ENCODE assay signal across 1 cellular context in the genomic region with DNA sequence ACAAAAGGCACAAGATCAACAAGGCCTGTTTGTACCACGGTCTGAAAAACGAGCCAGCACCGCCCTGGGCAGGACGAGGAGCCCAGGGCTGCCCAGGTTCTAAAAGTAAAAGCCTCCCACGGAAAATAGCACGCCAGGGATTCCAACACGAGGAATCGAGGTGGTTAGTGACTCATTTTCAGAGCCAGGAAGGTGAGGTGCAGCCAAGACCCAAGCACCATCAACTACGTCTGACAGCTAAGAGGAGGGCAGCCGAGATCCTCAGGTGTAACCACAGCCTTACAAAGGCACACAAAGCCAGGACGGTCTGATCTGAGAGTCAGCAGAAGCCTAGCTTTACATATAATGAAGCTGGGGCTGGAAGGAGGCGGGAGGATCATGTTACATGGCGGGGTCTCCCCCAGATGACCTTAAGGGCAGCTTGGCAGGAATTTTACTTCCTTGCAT.
TF ChIP-seq lines count a peak whose summit lies in the region.

No MANE protein-coding gene starts in this region.

TF ChIP-seq in WTC11, 78 proteins besides CTCF, POLR2A, EP300 and RAD21 (continued from another document):
- TF ChIP-seq, protein P1, sequence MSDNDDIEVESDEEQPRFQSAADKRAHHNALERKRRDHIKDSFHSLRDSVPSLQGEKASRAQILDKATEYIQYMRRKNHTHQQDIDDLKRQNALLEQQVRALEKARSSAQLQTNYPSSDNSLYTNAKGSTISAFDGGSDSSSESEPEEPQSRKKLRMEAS (CRISPR knock-in tag; IDR thresholded peaks at IDR 0.05), result no peak
- TF ChIP-seq, protein P2, sequence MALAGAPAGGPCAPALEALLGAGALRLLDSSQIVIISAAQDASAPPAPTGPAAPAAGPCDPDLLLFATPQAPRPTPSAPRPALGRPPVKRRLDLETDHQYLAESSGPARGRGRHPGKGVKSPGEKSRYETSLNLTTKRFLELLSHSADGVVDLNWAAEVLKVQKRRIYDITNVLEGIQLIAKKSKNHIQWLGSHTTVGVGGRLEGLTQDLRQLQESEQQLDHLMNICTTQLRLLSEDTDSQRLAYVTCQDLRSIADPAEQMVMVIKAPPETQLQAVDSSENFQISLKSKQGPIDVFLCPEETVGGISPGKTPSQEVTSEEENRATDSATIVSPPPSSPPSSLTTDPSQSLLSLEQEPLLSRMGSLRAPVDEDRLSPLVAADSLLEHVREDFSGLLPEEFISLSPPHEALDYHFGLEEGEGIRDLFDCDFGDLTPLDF (CRISPR knock-in tag; IDR thresholded peaks at IDR 0.05), result no peak
- TF ChIP-seq JUN (CRISPR knock-in tag; IDR thresholded peaks at IDR 0.05) (no peak), SMAD4 (CRISPR knock-in tag; IDR thresholded peaks at IDR 0.05) (no peak)
- TF ChIP-seq, protein P3, sequence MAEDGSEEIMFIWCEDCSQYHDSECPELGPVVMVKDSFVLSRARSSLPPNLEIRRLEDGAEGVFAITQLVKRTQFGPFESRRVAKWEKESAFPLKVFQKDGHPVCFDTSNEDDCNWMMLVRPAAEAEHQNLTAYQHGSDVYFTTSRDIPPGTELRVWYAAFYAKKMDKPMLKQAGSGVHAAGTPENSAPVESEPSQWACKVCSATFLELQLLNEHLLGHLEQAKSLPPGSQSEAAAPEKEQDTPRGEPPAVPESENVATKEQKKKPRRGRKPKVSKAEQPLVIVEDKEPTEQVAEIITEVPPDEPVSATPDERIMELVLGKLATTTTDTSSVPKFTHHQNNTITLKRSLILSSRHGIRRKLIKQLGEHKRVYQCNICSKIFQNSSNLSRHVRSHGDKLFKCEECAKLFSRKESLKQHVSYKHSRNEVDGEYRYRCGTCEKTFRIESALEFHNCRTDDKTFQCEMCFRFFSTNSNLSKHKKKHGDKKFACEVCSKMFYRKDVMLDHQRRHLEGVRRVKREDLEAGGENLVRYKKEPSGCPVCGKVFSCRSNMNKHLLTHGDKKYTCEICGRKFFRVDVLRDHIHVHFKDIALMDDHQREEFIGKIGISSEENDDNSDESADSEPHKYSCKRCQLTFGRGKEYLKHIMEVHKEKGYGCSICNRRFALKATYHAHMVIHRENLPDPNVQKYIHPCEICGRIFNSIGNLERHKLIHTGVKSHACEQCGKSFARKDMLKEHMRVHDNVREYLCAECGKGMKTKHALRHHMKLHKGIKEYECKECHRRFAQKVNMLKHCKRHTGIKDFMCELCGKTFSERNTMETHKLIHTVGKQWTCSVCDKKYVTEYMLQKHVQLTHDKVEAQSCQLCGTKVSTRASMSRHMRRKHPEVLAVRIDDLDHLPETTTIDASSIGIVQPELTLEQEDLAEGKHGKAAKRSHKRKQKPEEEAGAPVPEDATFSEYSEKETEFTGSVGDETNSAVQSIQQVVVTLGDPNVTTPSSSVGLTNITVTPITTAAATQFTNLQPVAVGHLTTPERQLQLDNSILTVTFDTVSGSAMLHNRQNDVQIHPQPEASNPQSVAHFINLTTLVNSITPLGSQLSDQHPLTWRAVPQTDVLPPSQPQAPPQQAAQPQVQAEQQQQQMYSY (CRISPR knock-in tag; IDR thresholded peaks at IDR 0.05), result no peak
- TF ChIP-seq, protein P4, sequence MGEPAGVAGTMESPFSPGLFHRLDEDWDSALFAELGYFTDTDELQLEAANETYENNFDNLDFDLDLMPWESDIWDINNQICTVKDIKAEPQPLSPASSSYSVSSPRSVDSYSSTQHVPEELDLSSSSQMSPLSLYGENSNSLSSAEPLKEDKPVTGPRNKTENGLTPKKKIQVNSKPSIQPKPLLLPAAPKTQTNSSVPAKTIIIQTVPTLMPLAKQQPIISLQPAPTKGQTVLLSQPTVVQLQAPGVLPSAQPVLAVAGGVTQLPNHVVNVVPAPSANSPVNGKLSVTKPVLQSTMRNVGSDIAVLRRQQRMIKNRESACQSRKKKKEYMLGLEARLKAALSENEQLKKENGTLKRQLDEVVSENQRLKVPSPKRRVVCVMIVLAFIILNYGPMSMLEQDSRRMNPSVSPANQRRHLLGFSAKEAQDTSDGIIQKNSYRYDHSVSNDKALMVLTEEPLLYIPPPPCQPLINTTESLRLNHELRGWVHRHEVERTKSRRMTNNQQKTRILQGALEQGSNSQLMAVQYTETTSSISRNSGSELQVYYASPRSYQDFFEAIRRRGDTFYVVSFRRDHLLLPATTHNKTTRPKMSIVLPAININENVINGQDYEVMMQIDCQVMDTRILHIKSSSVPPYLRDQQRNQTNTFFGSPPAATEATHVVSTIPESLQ (CRISPR knock-in tag; IDR thresholded peaks at IDR 0.05), result no peak
